Comparison of ENCODE assay signal across 2 cellular contexts in the genomic region with DNA sequence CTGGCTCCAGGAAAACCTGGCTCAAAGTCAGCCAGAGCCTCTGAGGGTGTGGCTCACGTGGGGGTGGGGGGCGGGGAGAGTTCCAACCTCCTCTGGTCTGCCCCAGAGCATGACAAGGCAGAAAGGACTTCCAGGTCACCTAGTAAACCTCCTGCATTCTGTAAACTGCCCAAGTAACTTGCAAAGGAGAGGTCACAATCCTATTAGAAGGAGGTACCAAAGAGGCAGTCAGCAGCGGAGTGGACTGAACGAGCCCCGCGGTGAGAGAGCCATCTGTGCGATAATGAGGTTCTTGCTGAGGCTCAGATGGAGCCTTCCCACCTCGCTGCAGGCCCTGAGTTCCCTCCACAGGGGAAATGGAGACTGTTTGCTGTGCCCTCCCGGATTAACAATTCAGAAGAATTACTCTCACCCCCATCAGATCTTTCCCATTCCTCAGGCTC.
TF ChIP-seq lines count a peak whose summit lies in the region.

No MANE protein-coding gene starts in this region.

TF ChIP-seq in GM23338, 12 proteins besides CTCF, POLR2A, EP300 and RAD21 (continued from another document and continues in another):
- TF ChIP-seq REST (IDR thresholded peaks at IDR 0.05; ENCODE audit: unreplicated experiment) = no peak
- TF ChIP-seq EZH2 (IDR thresholded peaks at IDR 0.05; ENCODE audit: low read depth, unreplicated experiment) = no peak
- TF ChIP-seq ZNF462 (CRISPR knock-in tag; IDR thresholded peaks at IDR 0.05) = no peak
- no peak for TF ChIP-seq JUNB (IDR thresholded peaks at IDR 0.05; ENCODE audit: unreplicated experiment)
- no peak for TF ChIP-seq ZNF331 (CRISPR knock-in tag; IDR thresholded peaks at IDR 0.05; ENCODE audit: low read depth)
- TF ChIP-seq STAT1 (IDR thresholded peaks at IDR 0.05; ENCODE audit: unreplicated experiment) = no peak
- no peak for TF ChIP-seq NANOG (IDR thresholded peaks at IDR 0.05; ENCODE audit: borderline replicate concordance)
- TF ChIP-seq CREB1 (CRISPR knock-in tag; IDR thresholded peaks at IDR 0.05; ENCODE audit: low read depth) = no peak
- no peak for TF ChIP-seq ZNF114 (CRISPR knock-in tag; IDR thresholded peaks at IDR 0.05)
- TF ChIP-seq ETS1 (IDR thresholded peaks at IDR 0.05) = no peak

TF ChIP-seq in WTC11, 78 proteins besides CTCF, POLR2A, EP300 and RAD21 (continued from another document):
- TF ChIP-seq, protein P1, sequence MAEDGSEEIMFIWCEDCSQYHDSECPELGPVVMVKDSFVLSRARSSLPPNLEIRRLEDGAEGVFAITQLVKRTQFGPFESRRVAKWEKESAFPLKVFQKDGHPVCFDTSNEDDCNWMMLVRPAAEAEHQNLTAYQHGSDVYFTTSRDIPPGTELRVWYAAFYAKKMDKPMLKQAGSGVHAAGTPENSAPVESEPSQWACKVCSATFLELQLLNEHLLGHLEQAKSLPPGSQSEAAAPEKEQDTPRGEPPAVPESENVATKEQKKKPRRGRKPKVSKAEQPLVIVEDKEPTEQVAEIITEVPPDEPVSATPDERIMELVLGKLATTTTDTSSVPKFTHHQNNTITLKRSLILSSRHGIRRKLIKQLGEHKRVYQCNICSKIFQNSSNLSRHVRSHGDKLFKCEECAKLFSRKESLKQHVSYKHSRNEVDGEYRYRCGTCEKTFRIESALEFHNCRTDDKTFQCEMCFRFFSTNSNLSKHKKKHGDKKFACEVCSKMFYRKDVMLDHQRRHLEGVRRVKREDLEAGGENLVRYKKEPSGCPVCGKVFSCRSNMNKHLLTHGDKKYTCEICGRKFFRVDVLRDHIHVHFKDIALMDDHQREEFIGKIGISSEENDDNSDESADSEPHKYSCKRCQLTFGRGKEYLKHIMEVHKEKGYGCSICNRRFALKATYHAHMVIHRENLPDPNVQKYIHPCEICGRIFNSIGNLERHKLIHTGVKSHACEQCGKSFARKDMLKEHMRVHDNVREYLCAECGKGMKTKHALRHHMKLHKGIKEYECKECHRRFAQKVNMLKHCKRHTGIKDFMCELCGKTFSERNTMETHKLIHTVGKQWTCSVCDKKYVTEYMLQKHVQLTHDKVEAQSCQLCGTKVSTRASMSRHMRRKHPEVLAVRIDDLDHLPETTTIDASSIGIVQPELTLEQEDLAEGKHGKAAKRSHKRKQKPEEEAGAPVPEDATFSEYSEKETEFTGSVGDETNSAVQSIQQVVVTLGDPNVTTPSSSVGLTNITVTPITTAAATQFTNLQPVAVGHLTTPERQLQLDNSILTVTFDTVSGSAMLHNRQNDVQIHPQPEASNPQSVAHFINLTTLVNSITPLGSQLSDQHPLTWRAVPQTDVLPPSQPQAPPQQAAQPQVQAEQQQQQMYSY (CRISPR knock-in tag; IDR thresholded peaks at IDR 0.05) = no peak
- TF ChIP-seq STAT6 (CRISPR knock-in tag; conservative IDR thresholded peaks at IDR 0.05; ENCODE audit: low read depth) (no peak), NR1H2 (CRISPR knock-in tag; IDR thresholded peaks at IDR 0.05) (no peak), MYBL2 (CRISPR knock-in tag; IDR thresholded peaks at IDR 0.05) (no peak), AR (CRISPR knock-in tag; IDR thresholded peaks at IDR 0.05) (no peak), TP53 (CRISPR knock-in tag; IDR thresholded peaks at IDR 0.05) (no peak), OVOL2 (CRISPR knock-in tag; IDR thresholded peaks at IDR 0.05; ENCODE audit: borderline replicate concordance) (no peak)
- TF ChIP-seq, protein P2, sequence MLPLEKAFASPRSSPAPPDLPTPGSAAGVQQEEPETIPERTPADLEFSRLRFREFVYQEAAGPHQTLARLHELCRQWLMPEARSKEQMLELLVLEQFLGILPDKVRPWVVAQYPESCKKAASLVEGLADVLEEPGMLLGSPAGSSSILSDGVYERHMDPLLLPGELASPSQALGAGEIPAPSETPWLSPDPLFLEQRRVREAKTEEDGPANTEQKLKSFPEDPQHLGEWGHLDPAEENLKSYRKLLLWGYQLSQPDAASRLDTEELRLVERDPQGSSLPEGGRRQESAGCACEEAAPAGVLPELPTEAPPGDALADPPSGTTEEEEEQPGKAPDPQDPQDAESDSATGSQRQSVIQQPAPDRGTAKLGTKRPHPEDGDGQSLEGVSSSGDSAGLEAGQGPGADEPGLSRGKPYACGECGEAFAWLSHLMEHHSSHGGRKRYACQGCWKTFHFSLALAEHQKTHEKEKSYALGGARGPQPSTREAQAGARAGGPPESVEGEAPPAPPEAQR (CRISPR knock-in tag; IDR thresholded peaks at IDR 0.05) = no peak
